ENCODE assay signal across 2 cellular contexts in the genomic region with DNA sequence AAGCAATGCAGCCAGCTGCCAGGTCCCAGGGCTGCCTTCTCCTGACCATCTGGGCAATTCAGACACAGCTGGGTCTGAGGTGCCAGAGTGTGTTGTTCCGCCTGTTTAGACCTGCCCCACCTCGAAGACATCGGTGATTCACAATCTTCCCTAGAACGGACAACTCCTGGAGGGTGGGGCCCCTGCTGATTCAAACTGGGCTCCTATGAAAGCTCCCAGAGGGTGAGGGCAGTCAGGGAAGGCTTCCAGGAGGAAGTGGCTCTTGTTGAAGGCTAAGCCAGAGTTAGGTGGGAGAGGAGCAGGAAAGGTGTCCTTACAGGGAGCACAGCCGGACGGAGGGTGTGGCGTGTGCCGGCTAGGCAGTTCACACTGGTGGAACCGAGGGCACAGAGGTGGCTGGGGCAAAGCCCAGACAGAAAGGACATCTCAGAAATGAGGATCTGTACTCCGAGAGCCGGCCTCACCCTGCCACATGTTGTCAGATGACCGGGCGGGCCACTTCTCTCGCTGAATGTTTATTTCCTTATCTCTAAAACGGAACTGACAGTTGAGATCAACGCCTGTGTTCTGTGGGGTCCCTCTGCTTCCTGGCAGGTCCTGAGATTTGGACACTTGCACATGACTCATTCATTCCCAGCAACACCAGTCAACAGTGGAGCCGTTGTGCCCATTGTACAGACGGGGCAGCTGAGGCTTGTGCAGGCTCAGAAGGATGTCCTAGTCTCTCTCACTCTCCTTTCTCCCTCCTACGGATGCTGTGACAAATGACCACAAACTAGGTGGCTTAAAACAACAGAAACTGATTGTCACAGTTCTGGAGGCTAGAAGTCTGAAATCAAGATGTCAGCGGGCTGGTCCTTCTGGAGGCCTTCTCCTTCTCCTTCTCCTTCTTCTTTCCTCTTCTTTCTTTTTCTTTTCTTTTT.
TF ChIP-seq lines count a peak whose summit lies in the region.

No MANE protein-coding gene starts in this region.

TF ChIP-seq in HepG2, 621 proteins besides CTCF, POLR2A, EP300 and RAD21 (continues in another document):
- TF ChIP-seq ELF1 (CRISPR knock-in tag; IDR thresholded peaks at IDR 0.05) = no peak
- no peak for TF ChIP-seq TOE1 (CRISPR knock-in tag; IDR thresholded peaks at IDR 0.05)
- 0 out of 2 replicates have a peak, but pooled peaks have one; percentile 0 for TF ChIP-seq TP53 (CRISPR knock-in tag; conservative IDR thresholded peaks at IDR 0.05)
- TF ChIP-seq, protein P1, sequence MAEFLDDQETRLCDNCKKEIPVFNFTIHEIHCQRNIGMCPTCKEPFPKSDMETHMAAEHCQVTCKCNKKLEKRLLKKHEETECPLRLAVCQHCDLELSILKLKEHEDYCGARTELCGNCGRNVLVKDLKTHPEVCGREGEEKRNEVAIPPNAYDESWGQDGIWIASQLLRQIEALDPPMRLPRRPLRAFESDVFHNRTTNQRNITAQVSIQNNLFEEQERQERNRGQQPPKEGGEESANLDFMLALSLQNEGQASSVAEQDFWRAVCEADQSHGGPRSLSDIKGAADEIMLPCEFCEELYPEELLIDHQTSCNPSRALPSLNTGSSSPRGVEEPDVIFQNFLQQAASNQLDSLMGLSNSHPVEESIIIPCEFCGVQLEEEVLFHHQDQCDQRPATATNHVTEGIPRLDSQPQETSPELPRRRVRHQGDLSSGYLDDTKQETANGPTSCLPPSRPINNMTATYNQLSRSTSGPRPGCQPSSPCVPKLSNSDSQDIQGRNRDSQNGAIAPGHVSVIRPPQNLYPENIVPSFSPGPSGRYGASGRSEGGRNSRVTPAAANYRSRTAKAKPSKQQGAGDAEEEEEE (CRISPR knock-in tag; IDR thresholded peaks at IDR 0.05; ENCODE audit: borderline replicate concordance) = peak; percentile 73; the same call in 1 of the 2 replicates
- TF ChIP-seq, protein P2, sequence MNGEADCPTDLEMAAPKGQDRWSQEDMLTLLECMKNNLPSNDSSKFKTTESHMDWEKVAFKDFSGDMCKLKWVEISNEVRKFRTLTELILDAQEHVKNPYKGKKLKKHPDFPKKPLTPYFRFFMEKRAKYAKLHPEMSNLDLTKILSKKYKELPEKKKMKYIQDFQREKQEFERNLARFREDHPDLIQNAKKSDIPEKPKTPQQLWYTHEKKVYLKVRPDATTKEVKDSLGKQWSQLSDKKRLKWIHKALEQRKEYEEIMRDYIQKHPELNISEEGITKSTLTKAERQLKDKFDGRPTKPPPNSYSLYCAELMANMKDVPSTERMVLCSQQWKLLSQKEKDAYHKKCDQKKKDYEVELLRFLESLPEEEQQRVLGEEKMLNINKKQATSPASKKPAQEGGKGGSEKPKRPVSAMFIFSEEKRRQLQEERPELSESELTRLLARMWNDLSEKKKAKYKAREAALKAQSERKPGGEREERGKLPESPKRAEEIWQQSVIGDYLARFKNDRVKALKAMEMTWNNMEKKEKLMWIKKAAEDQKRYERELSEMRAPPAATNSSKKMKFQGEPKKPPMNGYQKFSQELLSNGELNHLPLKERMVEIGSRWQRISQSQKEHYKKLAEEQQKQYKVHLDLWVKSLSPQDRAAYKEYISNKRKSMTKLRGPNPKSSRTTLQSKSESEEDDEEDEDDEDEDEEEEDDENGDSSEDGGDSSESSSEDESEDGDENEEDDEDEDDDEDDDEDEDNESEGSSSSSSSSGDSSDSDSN (CRISPR knock-in tag; IDR thresholded peaks at IDR 0.05) = no peak; the same call in 1 of the 2 replicates
- TF ChIP-seq ZNF20 (CRISPR knock-in tag; IDR thresholded peaks at IDR 0.05) = 0 out of 2 replicates have a peak, but pooled peaks have one; percentile 32
- TF ChIP-seq ZMYM2 (CRISPR knock-in tag; IDR thresholded peaks at IDR 0.05) = peak; percentile 99
- TF ChIP-seq ZFP37 (CRISPR knock-in tag; IDR thresholded peaks at IDR 0.05; ENCODE audit: borderline replicate concordance) = no peak
- TF ChIP-seq, protein P3, sequence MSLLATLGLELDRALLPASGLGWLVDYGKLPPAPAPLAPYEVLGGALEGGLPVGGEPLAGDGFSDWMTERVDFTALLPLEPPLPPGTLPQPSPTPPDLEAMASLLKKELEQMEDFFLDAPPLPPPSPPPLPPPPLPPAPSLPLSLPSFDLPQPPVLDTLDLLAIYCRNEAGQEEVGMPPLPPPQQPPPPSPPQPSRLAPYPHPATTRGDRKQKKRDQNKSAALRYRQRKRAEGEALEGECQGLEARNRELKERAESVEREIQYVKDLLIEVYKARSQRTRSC (CRISPR knock-in tag; IDR thresholded peaks at IDR 0.05; ENCODE audit: low read depth) = peak; percentile 61; the same call in 1 of the 2 replicates
- TF ChIP-seq TCF12 (IDR thresholded peaks at IDR 0.05) = no peak
- peak; percentile 64; the same call in 1 of the 2 replicates for TF ChIP-seq TCF12 (CRISPR knock-in tag; IDR thresholded peaks at IDR 0.05)
- peak; percentile 29; the same call in 1 of the 2 replicates for TF ChIP-seq SRF (IDR thresholded peaks at IDR 0.05; ENCODE audit: low read depth, low read length)
- TF ChIP-seq FOXJ3 (CRISPR knock-in tag; IDR thresholded peaks at IDR 0.05; ENCODE audit: borderline replicate concordance) = no peak
- TF ChIP-seq POGZ (CRISPR knock-in tag; IDR thresholded peaks at IDR 0.05) = peak; percentile 71
- TF ChIP-seq, protein P4, sequence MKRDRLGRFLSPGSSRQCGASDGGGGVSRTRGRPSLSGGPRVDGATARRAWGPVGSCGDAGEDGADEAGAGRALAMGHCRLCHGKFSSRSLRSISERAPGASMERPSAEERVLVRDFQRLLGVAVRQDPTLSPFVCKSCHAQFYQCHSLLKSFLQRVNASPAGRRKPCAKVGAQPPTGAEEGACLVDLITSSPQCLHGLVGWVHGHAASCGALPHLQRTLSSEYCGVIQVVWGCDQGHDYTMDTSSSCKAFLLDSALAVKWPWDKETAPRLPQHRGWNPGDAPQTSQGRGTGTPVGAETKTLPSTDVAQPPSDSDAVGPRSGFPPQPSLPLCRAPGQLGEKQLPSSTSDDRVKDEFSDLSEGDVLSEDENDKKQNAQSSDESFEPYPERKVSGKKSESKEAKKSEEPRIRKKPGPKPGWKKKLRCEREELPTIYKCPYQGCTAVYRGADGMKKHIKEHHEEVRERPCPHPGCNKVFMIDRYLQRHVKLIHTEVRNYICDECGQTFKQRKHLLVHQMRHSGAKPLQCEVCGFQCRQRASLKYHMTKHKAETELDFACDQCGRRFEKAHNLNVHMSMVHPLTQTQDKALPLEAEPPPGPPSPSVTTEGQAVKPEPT (CRISPR knock-in tag; IDR thresholded peaks at IDR 0.05; ENCODE audit: low read depth) = peak; percentile 42; the same call in 1 of the 2 replicates
- TF ChIP-seq SALL1 (CRISPR knock-in tag; IDR thresholded peaks at IDR 0.05) = peak; percentile 86
- TF ChIP-seq, protein P5, sequence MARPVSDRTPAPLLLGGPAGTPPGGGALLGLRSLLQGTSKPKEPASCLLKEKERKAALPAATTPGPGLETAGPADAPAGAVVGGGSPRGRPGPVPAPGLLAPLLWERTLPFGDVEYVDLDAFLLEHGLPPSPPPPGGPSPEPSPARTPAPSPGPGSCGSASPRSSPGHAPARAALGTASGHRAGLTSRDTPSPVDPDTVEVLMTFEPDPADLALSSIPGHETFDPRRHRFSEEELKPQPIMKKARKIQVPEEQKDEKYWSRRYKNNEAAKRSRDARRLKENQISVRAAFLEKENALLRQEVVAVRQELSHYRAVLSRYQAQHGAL (CRISPR knock-in tag; IDR thresholded peaks at IDR 0.05; ENCODE audit: not compliant biosample characterization) = no peak

TF ChIP-seq in HEK293T, 16 proteins besides CTCF, POLR2A, EP300 and RAD21 (continued from another document):
- no peak for TF ChIP-seq NFRKB (IDR thresholded peaks at IDR 0.05)
- TF ChIP-seq SP1 (IDR thresholded peaks at IDR 0.05) = no peak
- no peak for TF ChIP-seq HDGF (IDR thresholded peaks at IDR 0.05; ENCODE audit: borderline replicate concordance)
- TF ChIP-seq ELF4 (IDR thresholded peaks at IDR 0.05) = no peak
- TF ChIP-seq CTBP1 (IDR thresholded peaks at IDR 0.05; ENCODE audit: borderline replicate concordance) = no peak
